In the genomic region with DNA sequence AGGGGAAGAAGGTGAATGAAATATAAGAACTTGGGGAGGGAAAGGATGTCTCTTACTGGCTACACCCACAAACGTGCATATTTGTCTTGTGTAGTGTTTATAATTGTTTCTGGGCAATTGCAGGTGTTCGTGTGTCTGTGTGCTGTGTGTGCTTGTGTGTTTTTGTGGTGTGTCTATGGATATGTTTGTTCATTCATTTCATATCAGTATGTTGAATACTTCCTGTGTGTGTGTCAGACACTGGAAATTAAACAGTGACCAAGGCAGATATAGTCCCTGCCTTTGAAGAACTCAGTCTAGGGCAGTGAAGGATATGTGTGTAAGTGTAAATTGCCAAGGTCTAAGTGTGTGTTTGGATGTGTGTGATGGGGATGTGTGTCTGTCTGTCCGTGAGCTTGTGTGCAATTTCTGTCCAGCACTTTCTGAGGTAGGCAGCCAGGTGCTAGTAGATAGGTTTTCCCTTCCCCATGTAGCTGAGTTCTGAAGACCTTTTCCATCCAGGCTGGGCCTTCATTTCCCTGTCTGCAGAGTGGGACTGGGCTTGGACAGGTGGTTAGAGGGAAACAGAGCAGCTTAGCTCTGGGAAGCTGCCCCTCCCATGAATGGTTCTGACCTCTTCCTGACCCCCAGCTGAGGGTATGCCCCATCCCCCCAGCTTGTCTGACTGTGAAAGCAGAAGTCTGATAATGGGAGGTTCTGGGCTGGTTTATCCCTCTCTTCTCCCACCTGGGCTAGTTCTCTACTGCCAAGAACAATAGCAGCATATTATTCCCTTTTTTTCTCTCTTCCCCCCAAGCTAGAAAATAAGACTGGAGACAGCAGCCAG, we compare ENCODE assay signal across 9 cellular contexts. TPM values are rescaled to one million over a fixed set of nuclear protein-coding genes. Genes with fewer than 3 reads are reported as not detected.
DNase-seq lines count a peak whose midpoint lies in the region; ATAC-seq, FAIRE-seq and TF ChIP-seq lines count a peak whose summit lies in the region.
"Had no signal": no experiment of that assay in that cellular context is flagged by ENCODE, and none has a peak within 500 bp of the region (broad histone marks: within the 10 kb centered on the region; RNA-seq: fewer than 3 reads in every experiment).

No MANE protein-coding gene starts in this region.

- ATAC-seq in activated B cell treated with CpG ODN at 0.5 μM for 24 hours (ENCODE audit: low read depth), result no peak
- ATAC-seq in left lung, result no peak
- ATAC-seq: stimulated activated naive CD8-positive, alpha-beta T cell treated with anti-CD3 and anti-CD28 coated beads, Interleukin-15, amount 100 ng/mL, for 72 hours had no signal

- no peak overlapping the region for H2BK5ac ChIP-seq in mesenchymal stem cell (ENCODE audit: low read depth, low read length, poor library complexity, severe bottlenecking)

- POLR2A ChIA-PET in activated B cell treated with CpG ODN at 0.5 μM for 24 hours (lab: Charles Lee) (interaction anchor here (0.6 to 2.0 kb wide), 4 partner anchors 16 to 337 kb away, joined by 3 to 13 read pairs (median 4); partner anchors contain the start of genes AGO3 and THRAP3), PC-9 (lab: Charles Lee; ENCODE audit: unreplicated experiment) (no interaction called here)

- FAIRE-seq in RCC 7860 (lab: Jason Lieb, UNC), result no peak

- H3K27me3 ChIP-seq in DOHH2 (ENCODE audit: control insufficient read depth, low read length) (0 out of 2 replicates have a peak, but pooled peaks cover 1% of the 10 kb centered on the region), mesenchymal stem cell (ENCODE audit: control insufficient read depth in 1 of 2, insufficient read depth in 1 of 2, low read length in 2 of 2) (no peaks in the 10 kb centered on the region), left lung (no peaks in the 10 kb centered on the region), PC-9 (ENCODE audit: insufficient read depth, low read depth) (no peaks in the 10 kb centered on the region)

- TF ChIP-seq CTCF in DOHH2 (IDR thresholded peaks at IDR 0.05; ENCODE audit: low read depth, low read length, poor library complexity, severe bottlenecking) (no peak), HFFc6 (IDR thresholded peaks at IDR 0.05) (no peak), activated B cell treated with CpG ODN at 0.5 μM for 24 hours (IDR thresholded peaks at IDR 0.05) (no peak), left lung (IDR thresholded peaks at IDR 0.05) (no peak), PC-9 (conservative IDR thresholded peaks at IDR 0.05) (no peak)

- H3K36me3 ChIP-seq in DOHH2 (ENCODE audit: control insufficient read depth, low read length) (peaks cover 19% of the 10 kb centered on the region), mesenchymal stem cell (ENCODE audit: control insufficient read depth in 1 of 2, insufficient read depth in 2 of 2, low read depth in 1 of 2, low read length in 2 of 2) (peaks cover 7 to 28% of the 10 kb centered on the region in 2 experiments), left lung (peaks cover 0 to 27% of the 10 kb centered on the region in 2 donors), PC-9 (ENCODE audit: low read depth) (peaks cover 10% of the 10 kb centered on the region)

- no TSS peak for BruUV-seq in PC-9 (replicated peaks; lab: Mats Ljungman, UMichigan)

- H3K4me1 ChIP-seq in DOHH2 (ENCODE audit: control insufficient read depth, low read length), result peaks cover 53% of the 10 kb centered on the region
- peaks cover 19% of the 10 kb centered on the region for H3K4me1 ChIP-seq in mesenchymal stem cell (ENCODE audit: control insufficient read depth, insufficient read depth, low read depth, low read length)
- peaks cover 0 to 55% of the 10 kb centered on the region in 2 donors for H3K4me1 ChIP-seq in left lung
- H3K4me1 ChIP-seq in PC-9 (replicated peaks; ENCODE audit: insufficient read depth), result no peaks in the 10 kb centered on the region

- WGBS in mesenchymal stem cell, result 69% methylated on average over 3 of the region's 3 CpGs

- H3K27ac ChIP-seq in DOHH2 (ENCODE audit: low read depth, low read length), result peak overlapping the region; percentile 46
- H3K27ac ChIP-seq in mesenchymal stem cell (ENCODE audit: low read length, poor library complexity, severe bottlenecking), result no peak overlapping the region
- H3K27ac ChIP-seq in left lung, result peak overlapping the region in 1 of 2 donors; percentile 18
- H3K27ac ChIP-seq in substantia nigra (ENCODE audit: low read depth, low read length, poor library complexity, severe bottlenecking), result no peak overlapping the region
- H3K27ac ChIP-seq in PC-9, result no peak overlapping the region

- H3K9me3 ChIP-seq in DOHH2 (ENCODE audit: control insufficient read depth, insufficient read depth, low read length) (no peaks in the 10 kb centered on the region), mesenchymal stem cell (ENCODE audit: control insufficient read depth, low read length) (no peaks in the 10 kb centered on the region), left lung (no peaks in the 10 kb centered on the region), PC-9 (ENCODE audit: insufficient read depth, low read depth) (no peaks in the 10 kb centered on the region)

- H3K4ac ChIP-seq in mesenchymal stem cell (ENCODE audit: low read depth in 1 of 2, low read length in 2 of 2), result no peak overlapping the region

- H3K79me2 ChIP-seq in DOHH2 (ENCODE audit: control insufficient read depth, low read length), result peaks cover 54% of the 10 kb centered on the region
- peaks cover 24% of the 10 kb centered on the region for H3K79me2 ChIP-seq in PC-9 (ENCODE audit: low read depth)

- no peak overlapping the region for H3K9ac ChIP-seq in mesenchymal stem cell (ENCODE audit: low read length)

- no peak overlapping the region for H2AFZ ChIP-seq in mesenchymal stem cell (ENCODE audit: low read depth, low read length)
- no peak overlapping the region for H2AFZ ChIP-seq in PC-9

- no peaks in the 10 kb centered on the region for H3K9me3 Mint-ChIP-seq in HFFc6
- H3K9me3 Mint-ChIP-seq in activated B cell treated with CpG ODN at 0.5 μM for 24 hours, result no peaks in the 10 kb centered on the region
- H3K9me3 Mint-ChIP-seq: stimulated activated naive CD8-positive, alpha-beta T cell treated with anti-CD3 and anti-CD28 coated beads, Interleukin-15, amount 100 ng/mL, for 72 hours had no signal

- H2BK12ac ChIP-seq in mesenchymal stem cell (ENCODE audit: low read length in 2 of 2), result no peak overlapping the region

- H3K27me3 Mint-ChIP-seq in HFFc6 (ENCODE audit: insufficient read depth) (no peaks in the 10 kb centered on the region), activated B cell treated with CpG ODN at 0.5 μM for 24 hours (no peaks in the 10 kb centered on the region)
- H3K27me3 Mint-ChIP-seq: stimulated activated naive CD8-positive, alpha-beta T cell treated with anti-CD3 and anti-CD28 coated beads, Interleukin-15, amount 100 ng/mL, for 72 hours had no signal

- H2BK120ac ChIP-seq in mesenchymal stem cell (ENCODE audit: low read depth, low read length), result no peak overlapping the region

- intact Hi-C loops in activated B cell treated with CpG ODN at 0.5 μM for 24 hours (cut with micrococcal nuclease), result loop anchor here (10.0 kb wide), 1 partner anchor 418 kb away; the partner anchor contains the start of gene SH3D21
- intact Hi-C loops in left lung (cut with DNase I), result no loop called here
- intact Hi-C loops in PC-9 (cut with micrococcal nuclease; ENCODE audit: unreplicated experiment), result no loop called here

- peak overlapping the region; percentile 24 for H3K4me3 ChIP-seq in DOHH2 (ENCODE audit: low read length)
- H3K4me3 ChIP-seq in mesenchymal stem cell (ENCODE audit: insufficient read depth in 1 of 2, low read depth in 1 of 2, low read length in 2 of 2), result no peak overlapping the region
- H3K4me3 ChIP-seq in left lung, result no peak overlapping the region
- no peak overlapping the region for H3K4me3 ChIP-seq in PC-9

- DNase-seq in HFFc6 (no peak), activated B cell treated with CpG ODN at 0.5 μM for 24 hours (peak; percentile 20), mesenchymal stem cell (peak; percentile 8), left lung (no peak), substantia nigra (lab: John Stamatoyannopoulos, UW) (no peak), PC-9 (no peak), RCC 7860 (ENCODE audit: low spot score) (no peak)
- DNase-seq: stimulated activated naive CD8-positive, alpha-beta T cell treated with anti-CD3 and anti-CD28 coated beads, Interleukin-15, amount 100 ng/mL, for 72 hours had no signal

- H3K9me2 ChIP-seq in DOHH2 (replicated peaks; ENCODE audit: control insufficient read depth, low read length), result no peaks in the 10 kb centered on the region
- H3K9me2 ChIP-seq in PC-9 (ENCODE audit: insufficient read depth), result no peaks in the 10 kb centered on the region

- peaks cover 13% of the 10 kb centered on the region for H3F3A ChIP-seq in DOHH2 (ENCODE audit: control insufficient read depth, insufficient read depth)
- H3F3A ChIP-seq in PC-9 (ENCODE audit: insufficient read depth, low read depth), result no peaks in the 10 kb centered on the region

- H3K14ac ChIP-seq in mesenchymal stem cell (ENCODE audit: low read length in 2 of 2), result no peak overlapping the region

- CTCF ChIA-PET in activated B cell treated with CpG ODN at 0.5 μM for 24 hours (lab: Charles Lee) (no interaction called here), PC-9 (lab: Charles Lee) (no interaction called here)

- no peak overlapping the region for H2BK15ac ChIP-seq in mesenchymal stem cell (ENCODE audit: low read depth, poor library complexity, severe bottlenecking)

- peak overlapping the region; percentile 63 for H3K4me2 ChIP-seq in DOHH2 (ENCODE audit: low read length)
- H3K4me2 ChIP-seq in mesenchymal stem cell (ENCODE audit: low read length, poor library complexity, severe bottlenecking), result no peak overlapping the region
- H3K4me2 ChIP-seq in PC-9, result no peak overlapping the region

- H3K23ac ChIP-seq in mesenchymal stem cell (ENCODE audit: low read length in 2 of 2), result no peak overlapping the region

- H4K20me1 ChIP-seq in DOHH2 (ENCODE audit: control insufficient read depth, insufficient read depth, low read depth, low read length) (peaks cover 5% of the 10 kb centered on the region; the same call in 1 of the 2 replicates), PC-9 (ENCODE audit: insufficient read depth) (peaks cover 14% of the 10 kb centered on the region)

- no peaks in the 10 kb centered on the region; the same call in 1 of the 2 replicates for H3K36me3 Mint-ChIP-seq in HFFc6 (ENCODE audit: low read depth)
- peaks cover 28% of the 10 kb centered on the region for H3K36me3 Mint-ChIP-seq in activated B cell treated with CpG ODN at 0.5 μM for 24 hours (ENCODE audit: low read depth)

- H3K4me3 Mint-ChIP-seq in HFFc6 (no peak overlapping the region), activated B cell treated with CpG ODN at 0.5 μM for 24 hours (peak overlapping the region; percentile 8)

- no peak overlapping the region for H2AK5ac ChIP-seq in mesenchymal stem cell (ENCODE audit: low read length, severe bottlenecking)

- peaks cover 44% of the 10 kb centered on the region for H3K4me1 Mint-ChIP-seq in HFFc6 (ENCODE audit: low read depth)
- peaks cover 56% of the 10 kb centered on the region for H3K4me1 Mint-ChIP-seq in activated B cell treated with CpG ODN at 0.5 μM for 24 hours

- H4K91ac ChIP-seq in mesenchymal stem cell (ENCODE audit: low read length), result no peak overlapping the region

- peak overlapping the region; percentile 31; the same call in 1 of the 2 replicates for H3K27ac Mint-ChIP-seq in HFFc6
- peak overlapping the region; percentile 67 for H3K27ac Mint-ChIP-seq in activated B cell treated with CpG ODN at 0.5 μM for 24 hours

- H3K79me1 ChIP-seq in mesenchymal stem cell (replicated peaks; ENCODE audit: low read length, poor library complexity, severe bottlenecking), result peaks cover 29% of the 10 kb centered on the region

- no peak overlapping the region for H4K8ac ChIP-seq in mesenchymal stem cell (ENCODE audit: low read length)

- no peak overlapping the region for H3K18ac ChIP-seq in mesenchymal stem cell (ENCODE audit: low read depth in 1 of 2, low read length in 2 of 2)

RNA-seq across cellular contexts. Expression of gene AGO1, which starts 3.8 kb away (rescaled TPM):
- total RNA-seq in HFFc6 (2021; fragmentation: NEBNext Ultra II Directional; extraction: Animal tissue kit (Norgen Biotek cat#: 25700)), result 10 to 100 TPM; 24.7 to 30.6 (median 27.4) TPM
- total RNA-seq in activated B cell treated with CpG ODN at 0.5 μM for 24 hours, result 30.3 and 34.3 TPM in 2 replicates
- polyA plus RNA-seq in mesenchymal stem cell (2013, experiment 1 of 2), result 9.2 TPM
- 9.3 TPM for polyA plus RNA-seq in mesenchymal stem cell (2013, experiment 2 of 2)
- total RNA-seq in left lung, result 10 to 100 TPM; 24.3 to 29.7 TPM
- total RNA-seq in PC-9 (2021), result 47.9 and 66.0 TPM in 2 replicates

RNA-seq across cellular contexts. Expression of gene AGO3, which starts 44.1 kb away (rescaled TPM):
- total RNA-seq in HFFc6 (2021; fragmentation: NEBNext Ultra II Directional; extraction: Animal tissue kit (Norgen Biotek cat#: 25700)), result 10 to 100 TPM; 18.3 to 24.0 (median 21.4) TPM
- total RNA-seq in activated B cell treated with CpG ODN at 0.5 μM for 24 hours, result 30.7 and 37.2 TPM in 2 replicates
- 11.9 TPM for polyA plus RNA-seq in mesenchymal stem cell (2013, experiment 1 of 2)
- 12.2 TPM for polyA plus RNA-seq in mesenchymal stem cell (2013, experiment 2 of 2)
- 10 to 100 TPM; 28.0 to 30.1 TPM for total RNA-seq in left lung
- 47.5 and 50.1 TPM in 2 replicates for total RNA-seq in PC-9 (2021)

Comparison
In these comparisons a context has a peak if more than half of its experiments do, and no peak if none do; other contexts are left out.
1. DNase-seq: peak in activated B cell treated with CpG ODN at 0.5 μM for 24 hours (single experiment) and mesenchymal stem cell (single experiment); none in HFFc6 (single experiment), left lung (0 of 2), substantia nigra (0 of 49), PC-9 (0 of 2) and RCC 7860 (single experiment).